ENCODE assay signal across 10 cellular contexts in the genomic region with DNA sequence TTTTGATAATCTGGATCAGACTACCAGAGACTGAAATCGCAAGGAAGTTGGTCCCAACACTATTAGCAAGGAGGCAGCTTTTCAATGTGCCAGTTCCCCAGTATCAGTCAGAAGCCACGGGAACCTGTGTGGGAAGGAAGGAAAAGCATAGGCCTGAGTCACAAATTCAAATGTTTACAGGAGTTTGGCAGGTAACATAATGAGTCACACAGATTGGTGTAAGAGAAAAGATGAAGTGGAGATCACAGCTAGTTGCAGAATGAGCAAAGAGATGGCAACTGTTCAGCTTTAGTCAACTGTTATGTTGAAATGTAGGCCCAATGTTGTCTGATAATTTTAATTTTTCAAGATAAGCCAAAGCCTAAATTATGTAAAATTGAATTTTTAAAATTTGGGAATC. TPM values are rescaled to one million over a fixed set of nuclear protein-coding genes. Genes with fewer than 3 reads are reported as not detected.
DNase-seq lines count a peak whose midpoint lies in the region; ATAC-seq and TF ChIP-seq lines count a peak whose summit lies in the region.
"Had no signal": no experiment of that assay in that cellular context is flagged by ENCODE, and none has a peak within 500 bp of the region (broad histone marks: within the 10 kb centered on the region; RNA-seq: fewer than 3 reads in every experiment).

No MANE protein-coding gene starts in this region.

- H3K9me3 Mint-ChIP-seq in CD8-positive, alpha-beta T cell = no peaks in the 10 kb centered on the region

- no peak overlapping the region for H3K4me3 Mint-ChIP-seq in CD8-positive, alpha-beta T cell
- H3K4me3 Mint-ChIP-seq: activated naive CD8-positive, alpha-beta T cell had no signal

- intact Hi-C loops in CD8-positive, alpha-beta T cell (cut with DNase I, micrococcal nuclease) = loop anchor here in 1 of 2 experiments (2.0 kb wide), 1 partner anchor 59 kb away; no protein-coding TSS in a partner anchor

- H3K4me1 ChIP-seq in BE2C = peaks cover 8% of the 10 kb centered on the region
- no peaks in the 10 kb centered on the region for H3K4me1 ChIP-seq in CD8-positive, alpha-beta T cell (ENCODE audit: insufficient read depth, low read length)

- H3K27me3 ChIP-seq in BE2C = no peaks in the 10 kb centered on the region
- H3K27me3 ChIP-seq in CD8-positive, alpha-beta T cell (ENCODE audit: insufficient read depth, low read length) = no peaks in the 10 kb centered on the region

- no peaks in the 10 kb centered on the region for H3K4me1 Mint-ChIP-seq in CD8-positive, alpha-beta T cell (ENCODE audit: low read depth)

- H3K27ac Mint-ChIP-seq in CD8-positive, alpha-beta T cell = no peak overlapping the region
- H3K27ac Mint-ChIP-seq: activated naive CD8-positive, alpha-beta T cell had no signal

- no peak for TF ChIP-seq CTCF in cardiac fibroblast (IDR thresholded peaks at IDR 0.05; ENCODE audit: low read depth, low read length)
- no peak for TF ChIP-seq CTCF in BE2C (IDR thresholded peaks at IDR 0.05; ENCODE audit: low read depth, low read length)
- no peak for TF ChIP-seq CTCF in CD8-positive, alpha-beta T cell (IDR thresholded peaks at IDR 0.05)

- peak; percentile 42 for DNase-seq in GM03348 (ENCODE audit: low spot score)
- peak; percentile 70 to 80 for DNase-seq in cardiac fibroblast (ENCODE audit: low read depth in 2 of 2)
- DNase-seq in non-pigmented ciliary epithelial cell (ENCODE audit: low read depth) = peak; percentile 50
- DNase-seq in NCI-H1105 (lab: John Stamatoyannopoulos, UW) = no peak
- no peak for DNase-seq in BE2C
- DNase-seq in CD8-positive, alpha-beta T cell = no peak
- DNase-seq: NCI-H1694 treated with DMSO at 0.1 percent for 48 hours had no signal

- H3K36me3 ChIP-seq in BE2C = peaks cover 20% of the 10 kb centered on the region
- peaks cover 27% of the 10 kb centered on the region for H3K36me3 ChIP-seq in CD8-positive, alpha-beta T cell (ENCODE audit: insufficient read depth, low read length)

- no peaks in the 10 kb centered on the region for H3K27me3 Mint-ChIP-seq in CD8-positive, alpha-beta T cell (ENCODE audit: low read depth)
- H3K27me3 Mint-ChIP-seq: activated naive CD8-positive, alpha-beta T cell had no signal

- CTCF ChIA-PET in CD8-positive, alpha-beta T cell (lab: Charles Lee) = no interaction called here

- ATAC-seq in HG02973 (IDR thresholded peaks at IDR 0.05; ENCODE audit: unreplicated experiment) = peak; percentile 59
- no peak for ATAC-seq in CD8-positive, alpha-beta T cell
- ATAC-seq in HG02938 (IDR thresholded peaks at IDR 0.05; ENCODE audit: unreplicated experiment) = no peak

- no peak overlapping the region for H3K27ac ChIP-seq in CD8-positive, alpha-beta T cell (ENCODE audit: low read depth, low read length)

- POLR2A ChIA-PET in CD8-positive, alpha-beta T cell (lab: Charles Lee) = no interaction called here

- H3K9me3 ChIP-seq in BE2C = no peaks in the 10 kb centered on the region
- no peaks in the 10 kb centered on the region for H3K9me3 ChIP-seq in CD8-positive, alpha-beta T cell (ENCODE audit: low read length)

- H3K36me3 Mint-ChIP-seq in CD8-positive, alpha-beta T cell = peaks cover 59% of the 10 kb centered on the region

- H3K4me3 ChIP-seq in cardiac fibroblast (replicated peaks in 1 of 2; ENCODE audit: low read depth in 2 of 2, low read length in 2 of 2) (no peak overlapping the region), BE2C (ENCODE audit: low read depth, low read length) (no peak overlapping the region)
- H3K4me3 ChIP-seq in CD8-positive, alpha-beta T cell (ENCODE audit: low read depth, low read length) = no peak overlapping the region

RNA-seq across cellular contexts. Expression of a gene that starts 28.1 kb away (rescaled TPM):
- 1.6 TPM for polyA plus RNA-seq in BE2C (2012; ENCODE audit: insufficient read depth, insufficient read length, low read depth)
- total RNA-seq in CD8-positive, alpha-beta T cell = 1 to 10 TPM in 1 of 2 experiments, under 1 TPM in 1; 0.28 to 1.1 TPM

RNA-seq across cellular contexts. Expression of a gene that starts 53.9 kb away (rescaled TPM):
- polyA plus RNA-seq in BE2C (2012; ENCODE audit: insufficient read depth, insufficient read length, low read depth) = 44.8 TPM
- total RNA-seq in CD8-positive, alpha-beta T cell = under 1 TPM; 0.24 to 0.44 TPM

Comparison
In these comparisons a context has a peak if more than half of its experiments do, and no peak if none do; other contexts are left out.
1. DNase-seq: peak in GM03348 (single experiment), cardiac fibroblast (2 of 2) and non-pigmented ciliary epithelial cell (single experiment); none in NCI-H1105 (single experiment), BE2C (single experiment) and CD8-positive, alpha-beta T cell (0 of 7).